ENCODE assay signal across 1 cellular context in genomic region chr2:201071305-201072200, GRCh38.
A peak's percentile ranks its signal among the peaks of the same experiment; 100 is the strongest.
TF ChIP-seq lines count a peak whose summit lies in the region.

TSS of gene HYCC2 (minus strand) at chr2:201071671. CDS start at chr2:201024009, 47,662 bp downstream.
TSS of gene NDUFB3 (plus strand) at chr2:201072001. CDS start at chr2:201078883, 6,882 bp downstream.

TF ChIP-seq in K562, 482 proteins besides CTCF, POLR2A, EP300 and RAD21 (continued from another document and continues in another):
- no peak for TF ChIP-seq ZNF511 (CRISPR knock-in tag; IDR thresholded peaks at IDR 0.05)
- TF ChIP-seq CHAMP1 (IDR thresholded peaks at IDR 0.05): peak; percentile 86
- TF ChIP-seq SMAD4 (CRISPR knock-in tag; conservative IDR thresholded peaks at IDR 0.05): 0 out of 2 replicates have a peak, but pooled peaks have one; percentile 6
- TF ChIP-seq ZBTB9 (CRISPR knock-in tag; IDR thresholded peaks at IDR 0.05): no peak
- no peak for TF ChIP-seq NFXL1 (CRISPR knock-in tag; IDR thresholded peaks at IDR 0.05)
- TF ChIP-seq CREB1 (IDR thresholded peaks at IDR 0.05): no peak
- TF ChIP-seq CREB1 (CRISPR knock-in tag; IDR thresholded peaks at IDR 0.05): no peak
- TF ChIP-seq ZSCAN32 (CRISPR knock-in tag; IDR thresholded peaks at IDR 0.05): no peak
- TF ChIP-seq KLF10 (CRISPR knock-in tag; IDR thresholded peaks at IDR 0.05): no peak
- TF ChIP-seq MAFG (tag; conservative IDR thresholded peaks at IDR 0.05): no peak
- TF ChIP-seq, protein P1, sequence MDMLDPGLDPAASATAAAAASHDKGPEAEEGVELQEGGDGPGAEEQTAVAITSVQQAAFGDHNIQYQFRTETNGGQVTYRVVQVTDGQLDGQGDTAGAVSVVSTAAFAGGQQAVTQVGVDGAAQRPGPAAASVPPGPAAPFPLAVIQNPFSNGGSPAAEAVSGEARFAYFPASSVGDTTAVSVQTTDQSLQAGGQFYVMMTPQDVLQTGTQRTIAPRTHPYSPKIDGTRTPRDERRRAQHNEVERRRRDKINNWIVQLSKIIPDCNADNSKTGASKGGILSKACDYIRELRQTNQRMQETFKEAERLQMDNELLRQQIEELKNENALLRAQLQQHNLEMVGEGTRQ (CRISPR knock-in tag; IDR thresholded peaks at IDR 0.05): no peak
- TF ChIP-seq NUFIP1 (IDR thresholded peaks at IDR 0.05; ENCODE audit: partially characterized antibody): no peak
- no peak for TF ChIP-seq NR3C1 (CRISPR knock-in tag; IDR thresholded peaks at IDR 0.05)
- TF ChIP-seq DIDO1 (tag; IDR thresholded peaks at IDR 0.05; ENCODE audit: low read depth): peak; percentile 99
- TF ChIP-seq PHF21A (IDR thresholded peaks at IDR 0.05; ENCODE audit: borderline replicate concordance, low read depth): peak; percentile 33; the same call in 1 of the 2 replicates
- TF ChIP-seq, protein P2, sequence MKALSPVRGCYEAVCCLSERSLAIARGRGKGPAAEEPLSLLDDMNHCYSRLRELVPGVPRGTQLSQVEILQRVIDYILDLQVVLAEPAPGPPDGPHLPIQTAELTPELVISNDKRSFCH (CRISPR knock-in tag; IDR thresholded peaks at IDR 0.05): no peak
- TF ChIP-seq, protein P2 (tag; IDR thresholded peaks at IDR 0.05): peak; percentile 80; the same call in 1 of the 2 replicates
- no peak for TF ChIP-seq SIRT6 (IDR thresholded peaks at IDR 0.05; ENCODE audit: low read depth, low read length)
- no peak for TF ChIP-seq ZNF174 (CRISPR knock-in tag; IDR thresholded peaks at IDR 0.05)
- no peak for TF ChIP-seq CHD7 (IDR thresholded peaks at IDR 0.05; ENCODE audit: low read depth, low read length)
- TF ChIP-seq CHD1 (IDR thresholded peaks at IDR 0.05; ENCODE audit: low read length): no peak
- no peak for TF ChIP-seq SAFB2 (IDR thresholded peaks at IDR 0.05; ENCODE audit: borderline replicate concordance, low read depth, low read length, severe bottlenecking)
- TF ChIP-seq HCFC1 (IDR thresholded peaks at IDR 0.05; ENCODE audit: low read depth, low read length): peak; percentile 73
- no peak for TF ChIP-seq ZNF408 (CRISPR knock-in tag; IDR thresholded peaks at IDR 0.05; ENCODE audit: low read depth)
- peak; percentile 59; the same call in 1 of the 2 replicates for TF ChIP-seq SOX6 (IDR thresholded peaks at IDR 0.05)
- 0 out of 2 replicates have a peak, but pooled peaks have one; percentile 33 for TF ChIP-seq THAP12 (CRISPR knock-in tag; IDR thresholded peaks at IDR 0.05)
- no peak for TF ChIP-seq BCL6 (CRISPR knock-in tag; IDR thresholded peaks at IDR 0.05)
- TF ChIP-seq TRIM28 (IDR thresholded peaks at IDR 0.05): peak; percentile 80; the same call in 1 of the 2 replicates
- TF ChIP-seq TFAM (CRISPR knock-in tag; conservative IDR thresholded peaks at IDR 0.05): no peak
- TF ChIP-seq, protein P3, sequence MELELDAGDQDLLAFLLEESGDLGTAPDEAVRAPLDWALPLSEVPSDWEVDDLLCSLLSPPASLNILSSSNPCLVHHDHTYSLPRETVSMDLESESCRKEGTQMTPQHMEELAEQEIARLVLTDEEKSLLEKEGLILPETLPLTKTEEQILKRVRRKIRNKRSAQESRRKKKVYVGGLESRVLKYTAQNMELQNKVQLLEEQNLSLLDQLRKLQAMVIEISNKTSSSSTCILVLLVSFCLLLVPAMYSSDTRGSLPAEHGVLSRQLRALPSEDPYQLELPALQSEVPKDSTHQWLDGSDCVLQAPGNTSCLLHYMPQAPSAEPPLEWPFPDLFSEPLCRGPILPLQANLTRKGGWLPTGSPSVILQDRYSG (tag; conservative IDR thresholded peaks at IDR 0.05; ENCODE audit: low read depth): 0 out of 2 replicates have a peak, but pooled peaks have one; percentile 36
- peak; percentile 87 for TF ChIP-seq TAF1 (IDR thresholded peaks at IDR 0.05; ENCODE audit: control insufficient read depth, extremely low read depth, insufficient read depth, low read length, severe bottlenecking)
- TF ChIP-seq ZC3H4 (CRISPR knock-in tag; IDR thresholded peaks at IDR 0.05; ENCODE audit: borderline replicate concordance): no peak
- TF ChIP-seq JUND (IDR thresholded peaks at IDR 0.05; ENCODE audit: borderline replicate concordance, low read depth, low read length): 0 out of 2 replicates have a peak, but pooled peaks have one; percentile 11
- peak; percentile 55; the same call in 1 of the 3 replicates for TF ChIP-seq JUND (tag; IDR thresholded peaks at IDR 0.05; ENCODE audit: borderline replicate concordance, low read depth, low read length)
- TF ChIP-seq, protein P4, sequence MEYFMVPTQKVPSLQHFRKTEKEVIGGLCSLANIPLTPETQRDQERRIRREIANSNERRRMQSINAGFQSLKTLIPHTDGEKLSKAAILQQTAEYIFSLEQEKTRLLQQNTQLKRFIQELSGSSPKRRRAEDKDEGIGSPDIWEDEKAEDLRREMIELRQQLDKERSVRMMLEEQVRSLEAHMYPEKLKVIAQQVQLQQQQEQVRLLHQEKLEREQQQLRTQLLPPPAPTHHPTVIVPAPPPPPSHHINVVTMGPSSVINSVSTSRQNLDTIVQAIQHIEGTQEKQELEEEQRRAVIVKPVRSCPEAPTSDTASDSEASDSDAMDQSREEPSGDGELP (CRISPR knock-in tag; IDR thresholded peaks at IDR 0.05; ENCODE audit: borderline replicate concordance): peak; percentile 59; the same call in 1 of the 2 replicates
- no peak for TF ChIP-seq HDAC6 (IDR thresholded peaks at IDR 0.05; ENCODE audit: low read depth, low read length)
- no peak for TF ChIP-seq CHD2 (IDR thresholded peaks at IDR 0.05; ENCODE audit: low read depth, low read length)
- peak; percentile 57; the same call in 1 of the 2 replicates for TF ChIP-seq RNF2 (IDR thresholded peaks at IDR 0.05)
